ENCODE assay signal across 13 cellular contexts in genomic region chr5:33649801-33650482, GRCh38.
DNase-seq lines count a peak whose midpoint lies in the region; ATAC-seq lines count a peak whose summit lies in the region.
"Had no signal": no experiment of that assay in that cellular context is flagged by ENCODE, and none has a peak within 500 bp of the region (broad histone marks: within the 10 kb centered on the region; RNA-seq: fewer than 3 reads in every experiment).

No MANE protein-coding gene starts in this region.

- no peak overlapping the region for H3K27ac Mint-ChIP-seq in CD4-positive, alpha-beta memory T cell
- H3K27ac Mint-ChIP-seq: activated T-helper 2 cell treated with anti-CD3 and anti-CD28 coated beads, Interferon-gamma antibody, Interleukin-2, Interleukin-4, amounts not matched to agents 10 μg/mL and 5 μg/mL and 100 μg/mL, durations not matched to agents 14 hours and 24 hours and 36 hours; CD4-positive, CD25-positive, alpha-beta regulatory T cell had no signal

- H3K27ac ChIP-seq in ectodermal cell (ENCODE audit: insufficient read depth, low read depth, low read length, poor library complexity, severe bottlenecking) (peak overlapping the region; percentile 47), mesodermal cell (ENCODE audit: low read depth, low read length, severe bottlenecking) (peak overlapping the region; percentile 31)
- H3K27ac ChIP-seq in CD4-positive, alpha-beta memory T cell (ENCODE audit: low read depth, low read length), result no peak overlapping the region
- H3K27ac ChIP-seq: right atrium auricular region had no signal

- 38 to 45% methylated on average over 1 of the region's 1 CpG for WGBS in ectodermal cell, 2 experiments
- 33 to 43% methylated on average over 1 of the region's 1 CpG for WGBS in mesodermal cell (ENCODE audit: insufficient coverage in 2 of 2), 2 experiments

- peaks cover 0 to 2% of the 10 kb centered on the region in 2 donors for H3K27me3 Mint-ChIP-seq in CD4-positive, alpha-beta memory T cell
- H3K27me3 Mint-ChIP-seq: CD4-positive, CD25-positive, alpha-beta regulatory T cell had no signal

- DNase-seq in AG20443 (ENCODE audit: low spot score) (peak; percentile 85), NCI-H226 (peak; percentile 15), DMS 273 treated with DMSO at 0.1 percent for 48 hours (lab: John Stamatoyannopoulos, UW) (no peak), occipital lobe (lab: John Stamatoyannopoulos, UW) (no peak)
- no peak for DNase-seq in CD4-positive, alpha-beta memory T cell
- DNase-seq: CD4-positive, CD25-positive, alpha-beta regulatory T cell; NCI-H2227 treated with DMSO at 0.1 percent for 48 hours; SHP77 treated with DMSO at 0.1 percent for 48 hours had no signal

- H3K4me1 ChIP-seq in ectodermal cell (ENCODE audit: control insufficient read depth, insufficient read depth, low read length) (peaks cover 19% of the 10 kb centered on the region), mesodermal cell (ENCODE audit: control insufficient read depth, insufficient read depth, low read length, poor library complexity, severe bottlenecking) (no peaks in the 10 kb centered on the region)
- H3K4me1 ChIP-seq in CD4-positive, alpha-beta memory T cell (ENCODE audit: insufficient read depth, low read length), result no peaks in the 10 kb centered on the region
- H3K4me1 ChIP-seq: right atrium auricular region had no signal

- no peak for ATAC-seq in HG03135 (IDR thresholded peaks at IDR 0.05; ENCODE audit: unreplicated experiment)

- H3K36me3 ChIP-seq in ectodermal cell (ENCODE audit: control insufficient read depth, insufficient read depth, low read length), result no peaks in the 10 kb centered on the region
- peaks cover 41% of the 10 kb centered on the region for H3K36me3 ChIP-seq in mesodermal cell (ENCODE audit: control insufficient read depth, insufficient read depth, low read length)
- no peaks in the 10 kb centered on the region for H3K36me3 ChIP-seq in CD4-positive, alpha-beta memory T cell (ENCODE audit: insufficient read depth, low read length)
- H3K36me3 ChIP-seq: right atrium auricular region had no signal

- peaks cover 17% of the 10 kb centered on the region for H3K27me3 ChIP-seq in ectodermal cell (ENCODE audit: control insufficient read depth, insufficient read depth, low read length, poor library complexity, severe bottlenecking)
- no peaks in the 10 kb centered on the region for H3K27me3 ChIP-seq in CD4-positive, alpha-beta memory T cell (ENCODE audit: insufficient read depth, low read length)
- H3K27me3 ChIP-seq: right atrium auricular region had no signal

- peaks cover 0 to 5% (median 2%) of the 10 kb centered on the region in 8 donors for H3K9me3 Mint-ChIP-seq in CD4-positive, alpha-beta memory T cell

- CTCF ChIA-PET in CD4-positive, alpha-beta memory T cell (lab: Charles Lee; ENCODE audit: partially characterized antibody), result no interaction called here

- H3K36me3 Mint-ChIP-seq in CD4-positive, alpha-beta memory T cell, result no peaks in the 10 kb centered on the region
- H3K36me3 Mint-ChIP-seq: CD4-positive, CD25-positive, alpha-beta regulatory T cell had no signal

- POLR2A ChIA-PET in CD4-positive, alpha-beta memory T cell (lab: Charles Lee; ENCODE audit: partially characterized antibody), result no interaction called here

- no peak overlapping the region for H3K4me3 Mint-ChIP-seq in CD4-positive, alpha-beta memory T cell
- H3K4me3 Mint-ChIP-seq: CD4-positive, CD25-positive, alpha-beta regulatory T cell had no signal

- H3K4me1 Mint-ChIP-seq in CD4-positive, alpha-beta memory T cell, result no peaks in the 10 kb centered on the region
- H3K4me1 Mint-ChIP-seq: CD4-positive, CD25-positive, alpha-beta regulatory T cell had no signal

- no peak overlapping the region for H3K4me3 ChIP-seq in ectodermal cell (ENCODE audit: insufficient read depth, low read depth, low read length)
- H3K4me3 ChIP-seq in mesodermal cell (ENCODE audit: extremely low read depth, insufficient read depth, low read length, poor library complexity, severe bottlenecking), result no peak overlapping the region
- H3K4me3 ChIP-seq in CD4-positive, alpha-beta memory T cell (ENCODE audit: low read length in 2 of 2), result no peak overlapping the region
- H3K4me3 ChIP-seq: right atrium auricular region had no signal

- intact Hi-C loops in CD4-positive, alpha-beta memory T cell (cut with micrococcal nuclease), result no loop called here

- H3K9me3 ChIP-seq in ectodermal cell (ENCODE audit: control insufficient read depth, low read length), result no peaks in the 10 kb centered on the region
- H3K9me3 ChIP-seq in mesodermal cell (ENCODE audit: control insufficient read depth, low read length), result no peaks in the 10 kb centered on the region
- H3K9me3 ChIP-seq in CD4-positive, alpha-beta memory T cell (ENCODE audit: control insufficient read depth in 1 of 2, low read length in 2 of 2), result no peaks in the 10 kb centered on the region
- H3K9me3 ChIP-seq: right atrium auricular region had no signal

Comparison
In these comparisons a context has a peak if more than half of its experiments do, and no peak if none do; other contexts are left out.
1. DNase-seq: peak in AG20443 (single experiment) and NCI-H226 (single experiment); none in DMS 273 treated with DMSO at 0.1 percent for 48 hours (single experiment), CD4-positive, alpha-beta memory T cell (0 of 5) and occipital lobe (single experiment).